ENCODE assay signal across 12 cellular contexts in genomic region chr1:17561561-17561985, GRCh38. TPM values are rescaled to one million over a fixed set of nuclear protein-coding genes. Genes with fewer than 3 reads are reported as not detected.
A peak's percentile ranks its signal among the peaks of the same experiment; 100 is the strongest.
DNase-seq lines count a peak whose midpoint lies in the region; ATAC-seq, FAIRE-seq and TF ChIP-seq lines count a peak whose summit lies in the region.
"Had no signal": no experiment of that assay in that cellular context is flagged by ENCODE, and none has a peak within 500 bp of the region (broad histone marks: within the 10 kb centered on the region; RNA-seq: fewer than 3 reads in every experiment).

No MANE protein-coding gene starts in this region.

- H4K20me1 ChIP-seq in HepG2 (ENCODE audit: insufficient read depth, low read length) (no peaks in the 10 kb centered on the region), osteoblast (ENCODE audit: insufficient read depth, low read length) (peaks cover 3% of the 10 kb centered on the region)

- TF ChIP-seq POLR2A in HepG2 (IDR thresholded peaks at IDR 0.05; ENCODE audit: insufficient read depth in 1 of 2, low read depth in 2 of 2, low read length in 2 of 2): no peak

- H3K36me3 ChIP-seq in liver (ENCODE audit: control insufficient read depth in 4 of 4, insufficient read depth in 3 of 4, low read depth in 1 of 4, low read length in 3 of 4): no peaks in the 10 kb centered on the region
- H3K36me3 ChIP-seq in HepG2 (replicated peaks in 1 of 2; ENCODE audit: control insufficient read depth in 1 of 2, insufficient read depth in 2 of 2, low read length in 2 of 2): no peaks in the 10 kb centered on the region
- H3K36me3 ChIP-seq in osteoblast (ENCODE audit: insufficient read depth, low read length): no peaks in the 10 kb centered on the region

- TF ChIP-seq EP300 in HepG2 (IDR thresholded peaks at IDR 0.05; ENCODE audit: low read depth in 2 of 2, low read length in 2 of 2) (no peak), HepG2 (CRISPR knock-in tag; IDR thresholded peaks at IDR 0.05; ENCODE audit: borderline replicate concordance) (no peak)

- POLR2A ChIA-PET in HepG2 (lab: Yijun Ruan, JAX): interaction anchor here (0.9 to 1.0 kb wide), 2 partner anchors 8 to 26 kb away, joined by 4 to 5 read pairs; no protein-coding TSS in a partner anchor

- peak overlapping the region; percentile 89 to 94 for H3K27ac ChIP-seq in liver (ENCODE audit: low read depth in 1 of 2, low read length in 2 of 2)
- no peak overlapping the region for H3K27ac ChIP-seq in HepG2 (ENCODE audit: extremely low read length, insufficient read depth, low read length)
- peak overlapping the region; percentile 66 for H3K27ac ChIP-seq in osteoblast (ENCODE audit: low read depth, low read length)

- no peak for FAIRE-seq in HepG2 (lab: Jason Lieb, UNC)
- FAIRE-seq in urothelium cell line (lab: Jason Lieb, UNC): no peak
- FAIRE-seq: A204.1 had no signal

- no peaks in the 10 kb centered on the region for H3K79me2 ChIP-seq in HepG2 (ENCODE audit: insufficient read depth, low read length)
- H3K79me2 ChIP-seq in osteoblast (ENCODE audit: insufficient read depth, low read length): peaks cover 88% of the 10 kb centered on the region

- DNase-seq in HepG2 (ENCODE audit: low spot score) (no peak), fibroblast of gingiva (ENCODE audit: low read depth) (peak; percentile 84), osteoblast (ENCODE audit: insufficient read length, low spot score, missing footprints) (peak; percentile 95), urothelium cell line (ENCODE audit: low spot score) (no peak), NCI-H526 treated with DMSO at 0.1 percent for 48 hours (lab: John Stamatoyannopoulos, UW) (no peak), NCI-H748 (lab: John Stamatoyannopoulos, UW; ENCODE audit: unreplicated experiment) (no peak)
- DNase-seq in activated CD4-positive, alpha-beta T cell treated with anti-CD3 and anti-CD28 coated beads, Interleukin-2, amount 50 U/mL, for 4 hours: no peak
- DNase-seq: activated CD8-positive, alpha-beta memory T cell treated with anti-CD3 and anti-CD28 coated beads, Interleukin-2, amount 50 U/mL, for 48 hours; dermis blood vessel endothelial cell; NCI-H187 treated with DMSO at 0.1 percent for 48 hours had no signal

- H2AFZ ChIP-seq in HepG2 (ENCODE audit: low read length) (no peak overlapping the region), osteoblast (ENCODE audit: low read length) (peak overlapping the region; percentile 18)

- ATAC-seq in HepG2: no peak

- no peak overlapping the region for H3K4me2 ChIP-seq in HepG2 (ENCODE audit: low read depth, low read length)
- H3K4me2 ChIP-seq in osteoblast (ENCODE audit: insufficient read depth, low read length): peak overlapping the region; percentile 78

- H3K4me1 ChIP-seq in liver (ENCODE audit: control insufficient read depth in 4 of 4, insufficient read depth in 4 of 4, low read length in 3 of 4) (peaks cover 34 to 61% (median 50%) of the 10 kb centered on the region in 4 donors), HepG2 (ENCODE audit: insufficient read depth, low read length) (peaks cover 63% of the 10 kb centered on the region), osteoblast (ENCODE audit: insufficient read depth, low read length) (peaks cover 35% of the 10 kb centered on the region)

- 54% methylated on average over 9 of the region's 9 CpGs for WGBS in liver
- 86% methylated on average over 6 of the region's 9 CpGs for WGBS in HepG2 (ENCODE audit: low lambda C conversion rate)

- TF ChIP-seq CTCF in liver (IDR thresholded peaks at IDR 0.05; ENCODE audit: low read depth, low read length, missing input control) (no peak), HepG2 (CRISPR knock-in tag; IDR thresholded peaks at IDR 0.05) (no peak), osteoblast (IDR thresholded peaks at IDR 0.05; ENCODE audit: extremely low read depth, low read depth, low read length) (no peak)

- H3K4me3 ChIP-seq in liver (ENCODE audit: low read depth in 1 of 3, low read length in 3 of 3): no peak overlapping the region
- no peak overlapping the region for H3K4me3 ChIP-seq in HepG2 (replicated peaks in 1 of 3; ENCODE audit: insufficient read depth in 1 of 3, low read depth in 2 of 3, low read length in 3 of 3)
- peak overlapping the region; percentile 39 for H3K4me3 ChIP-seq in osteoblast (ENCODE audit: insufficient read depth, low read length)

- intact Hi-C loops in HepG2 (cut with micrococcal nuclease; ENCODE audit: unreplicated experiment): no loop called here

- in situ Hi-C loops in HepG2 (cut with HindIII; ENCODE audit: extremely low pct_ligation_motif_present, low pct_unique_long_range_greater_than_20kb): no loop called here

- H3K27me3 ChIP-seq in liver (ENCODE audit: control insufficient read depth in 4 of 4, insufficient read depth in 4 of 4, low read length in 3 of 4) (no peaks in the 10 kb centered on the region), HepG2 (ENCODE audit: control insufficient read depth in 1 of 2, insufficient read depth in 2 of 2, low read length in 2 of 2) (no peaks in the 10 kb centered on the region), osteoblast (ENCODE audit: insufficient read depth, low read length) (no peaks in the 10 kb centered on the region)

- H3K9me3 ChIP-seq in liver (ENCODE audit: control insufficient read depth in 4 of 4, low read length in 3 of 4) (no peaks in the 10 kb centered on the region), HepG2 (ENCODE audit: low read length) (no peaks in the 10 kb centered on the region), osteoblast (ENCODE audit: low read depth, low read length) (no peaks in the 10 kb centered on the region)

- H3K9ac ChIP-seq in liver (ENCODE audit: low read depth in 1 of 2, low read length in 2 of 2) (no peak overlapping the region), HepG2 (ENCODE audit: insufficient read depth, low read depth, low read length) (no peak overlapping the region)

- TF ChIP-seq RAD21 in liver (IDR thresholded peaks at IDR 0.05) (no peak), HepG2 (CRISPR knock-in tag; IDR thresholded peaks at IDR 0.05) (no peak)

- CTCF ChIA-PET in HepG2 (lab: Yijun Ruan, JAX; ENCODE audit: low intra/inter-chr PET ratio, low total read pairs): no interaction called here

- no TSS peak for BruUV-seq in HepG2 (replicated peaks; lab: Mats Ljungman, UMichigan)

TF ChIP-seq in liver, 16 proteins besides CTCF, POLR2A, EP300 and RAD21:
- TF ChIP-seq, protein P1, sequence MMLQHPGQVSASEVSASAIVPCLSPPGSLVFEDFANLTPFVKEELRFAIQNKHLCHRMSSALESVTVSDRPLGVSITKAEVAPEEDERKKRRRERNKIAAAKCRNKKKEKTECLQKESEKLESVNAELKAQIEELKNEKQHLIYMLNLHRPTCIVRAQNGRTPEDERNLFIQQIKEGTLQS (IDR thresholded peaks at IDR 0.05): no peak

TF ChIP-seq in HepG2, 621 proteins besides CTCF, POLR2A, EP300 and RAD21 (continues in another document):
- no peak for TF ChIP-seq MATR3 (CRISPR knock-in tag; IDR thresholded peaks at IDR 0.05)
- no peak for TF ChIP-seq YEATS2 (CRISPR knock-in tag; IDR thresholded peaks at IDR 0.05; ENCODE audit: borderline replicate concordance)
- no peak for TF ChIP-seq CHD4 (IDR thresholded peaks at IDR 0.05; ENCODE audit: borderline replicate concordance, low read length)
- TF ChIP-seq FOSL2 (CRISPR knock-in tag; IDR thresholded peaks at IDR 0.05): no peak
- no peak for TF ChIP-seq ZNF256 (CRISPR knock-in tag; conservative IDR thresholded peaks at IDR 0.05)
- TF ChIP-seq KLF13 (CRISPR knock-in tag; IDR thresholded peaks at IDR 0.05): no peak
- no peak for TF ChIP-seq ZNF30 (CRISPR knock-in tag; IDR thresholded peaks at IDR 0.05)
- TF ChIP-seq, protein P2, sequence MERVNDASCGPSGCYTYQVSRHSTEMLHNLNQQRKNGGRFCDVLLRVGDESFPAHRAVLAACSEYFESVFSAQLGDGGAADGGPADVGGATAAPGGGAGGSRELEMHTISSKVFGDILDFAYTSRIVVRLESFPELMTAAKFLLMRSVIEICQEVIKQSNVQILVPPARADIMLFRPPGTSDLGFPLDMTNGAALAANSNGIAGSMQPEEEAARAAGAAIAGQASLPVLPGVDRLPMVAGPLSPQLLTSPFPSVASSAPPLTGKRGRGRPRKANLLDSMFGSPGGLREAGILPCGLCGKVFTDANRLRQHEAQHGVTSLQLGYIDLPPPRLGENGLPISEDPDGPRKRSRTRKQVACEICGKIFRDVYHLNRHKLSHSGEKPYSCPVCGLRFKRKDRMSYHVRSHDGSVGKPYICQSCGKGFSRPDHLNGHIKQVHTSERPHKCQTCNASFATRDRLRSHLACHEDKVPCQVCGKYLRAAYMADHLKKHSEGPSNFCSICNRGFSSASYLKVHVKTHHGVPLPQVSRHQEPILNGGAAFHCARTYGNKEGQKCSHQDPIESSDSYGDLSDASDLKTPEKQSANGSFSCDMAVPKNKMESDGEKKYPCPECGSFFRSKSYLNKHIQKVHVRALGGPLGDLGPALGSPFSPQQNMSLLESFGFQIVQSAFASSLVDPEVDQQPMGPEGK (CRISPR knock-in tag; IDR thresholded peaks at IDR 0.05): no peak

RNA-seq across cellular contexts. Expression of gene ARHGEF10L, which starts 22.1 kb away (rescaled TPM):
- 100 to 1,000 TPM in 1 of 2 donors, 10 to 100 TPM in 1; 26.3 to 169 TPM for total RNA-seq in liver
- 10 to 100 TPM; 54.0 to 60.9 TPM for polyA plus RNA-seq in liver
- 26.2 and 46.5 TPM in 2 replicates for total RNA-seq in HepG2 (2016; rRNA removed; fragmentation: Illumina TruSeq; extraction: Trizol)
- total RNA-seq in HepG2 (2016; cell fraction: cytosol; rRNA removed; fragmentation: Illumina TruSeq; extraction: Trizol; ENCODE audit: low read depth): 13.6 and 14.7 TPM in 2 replicates
- 24.8 and 47.9 TPM in 2 replicates for total RNA-seq in HepG2 (2016; cell fraction: insoluble cytoplasmic fraction; rRNA removed; fragmentation: Illumina TruSeq; extraction: Trizol)
- 19.1 and 19.9 TPM in 2 replicates for total RNA-seq in HepG2 (2016; cell fraction: membrane; rRNA removed; fragmentation: Illumina TruSeq; extraction: Trizol)
- 59.8 and 74.6 TPM in 2 replicates for total RNA-seq in HepG2 (2016; cell fraction: nucleus; rRNA removed; fragmentation: Illumina TruSeq; extraction: Trizol)
- polyA plus RNA-seq in HepG2 (2011; rRNA removed): 78.3 and 107 TPM in 2 replicates
- polyA plus RNA-seq in HepG2 (2011; cell fraction: cytosol; rRNA removed): 20.2 and 37.0 TPM in 2 replicates
- polyA plus RNA-seq in HepG2 (2011; cell fraction: nucleus; rRNA removed): 844 and 1,154 TPM in 2 replicates
- 43.3 and 63.3 TPM in 2 replicates for polyA plus RNA-seq in HepG2 (2012)
- 2.2 and 2.8 TPM in 2 replicates for polyA plus RNA-seq in HepG2 (2016; cell fraction: cytosol; fragmentation: Illumina TruSeq; extraction: Trizol; ENCODE audit: low read depth)
- polyA plus RNA-seq in HepG2 (2016; cell fraction: insoluble cytoplasmic fraction; fragmentation: Illumina TruSeq; extraction: Trizol; ENCODE audit: low read depth): 18.1 and 22.2 TPM in 2 replicates
- 4.7 and 5.9 TPM in 2 replicates for polyA plus RNA-seq in HepG2 (2016; cell fraction: membrane; fragmentation: Illumina TruSeq; extraction: Trizol; ENCODE audit: low read depth)
- polyA plus RNA-seq in HepG2 (2016; cell fraction: nucleus; fragmentation: Illumina TruSeq; extraction: Trizol; ENCODE audit: insufficient read depth, low read depth): 127 and 131 TPM in 2 replicates
- polyA minus RNA-seq in HepG2 (2011; rRNA and poly(A)+ RNA removed; ENCODE audit: low replicate concordance): 15.7 and 166 TPM in 2 replicates
- 36.6 and 43.4 TPM in 2 replicates for polyA minus RNA-seq in HepG2 (2011; cell fraction: cytosol; rRNA and poly(A)+ RNA removed)
- polyA minus RNA-seq in HepG2 (2011; cell fraction: nucleus; rRNA and poly(A)+ RNA removed): 147 and 148 TPM in 2 replicates
- total RNA-seq in osteoblast: 33.3 and 39.1 TPM in 2 replicates

Comparison
In these comparisons a context has a peak if more than half of its experiments do, and no peak if none do; other contexts are left out.
1. DNase-seq: peak in fibroblast of gingiva (single experiment) and osteoblast (single experiment); none in HepG2 (single experiment), urothelium cell line (single experiment), NCI-H526 treated with DMSO at 0.1 percent for 48 hours (single experiment), activated CD4-positive, alpha-beta T cell treated with anti-CD3 and anti-CD28 coated beads, Interleukin-2, amount 50 U/mL, for 4 hours (0 of 2) and NCI-H748 (single experiment).